10 cellular contexts compared by ENCODE assay signal in the genomic region with DNA sequence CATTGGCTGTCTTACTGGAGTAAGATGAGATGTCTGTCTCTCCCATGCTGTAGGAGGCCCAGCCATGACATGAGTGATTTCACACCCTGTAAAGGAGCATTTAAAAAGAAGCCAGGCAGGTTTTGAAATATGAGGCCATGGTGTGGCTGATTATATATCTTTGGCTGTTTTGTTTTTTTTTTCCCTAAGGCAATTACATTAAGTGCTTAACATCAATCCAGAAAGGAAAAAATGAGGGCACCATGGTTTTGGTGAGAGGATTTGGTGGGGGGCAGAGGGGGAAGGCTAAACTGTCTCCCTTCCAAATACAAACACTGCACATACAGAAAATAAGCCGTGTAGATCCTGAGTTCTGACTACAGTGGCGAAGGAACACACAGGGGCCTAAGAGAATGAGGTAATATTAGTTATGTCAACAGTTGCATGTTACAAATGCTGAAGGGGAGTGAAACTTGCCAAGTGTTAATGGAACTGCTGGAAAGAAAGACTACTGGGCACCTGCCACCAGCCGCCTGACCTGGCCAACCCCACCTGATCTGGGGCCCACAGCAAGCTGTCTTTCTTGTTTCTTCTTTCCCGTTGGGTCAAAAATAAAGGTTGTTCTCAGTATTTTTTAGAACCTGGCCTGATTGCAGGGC.
DNase-seq lines count a peak whose midpoint lies in the region; ATAC-seq and TF ChIP-seq lines count a peak whose summit lies in the region.
"Had no signal": no experiment of that assay in that cellular context is flagged by ENCODE, and none has a peak within 500 bp of the region (broad histone marks: within the 10 kb centered on the region; RNA-seq: fewer than 3 reads in every experiment).

No MANE protein-coding gene starts in this region.

- no peak overlapping the region for H3K4me3 ChIP-seq in SJSA1
- no peak overlapping the region for H3K4me3 ChIP-seq in left lung
- H3K4me3 ChIP-seq in transverse colon: no peak overlapping the region
- no peak overlapping the region for H3K4me3 ChIP-seq in naive thymus-derived CD4-positive, alpha-beta T cell (ENCODE audit: low read length)
- H3K4me3 ChIP-seq: SK-N-MC had no signal

- peak overlapping the region; percentile 26 for H3K27ac Mint-ChIP-seq in activated CD4-positive, alpha-beta T cell treated with anti-CD3 and anti-CD28 coated beads for 36 hours
- H3K27ac Mint-ChIP-seq in naive thymus-derived CD4-positive, alpha-beta T cell: no peak overlapping the region

- H3K9me3 ChIP-seq in SJSA1 (replicated peaks): no peaks in the 10 kb centered on the region
- no peaks in the 10 kb centered on the region for H3K9me3 ChIP-seq in left lung
- H3K9me3 ChIP-seq in transverse colon: no peaks in the 10 kb centered on the region
- H3K9me3 ChIP-seq in naive thymus-derived CD4-positive, alpha-beta T cell (ENCODE audit: control insufficient read depth in 2 of 3, low read length in 3 of 3): no peaks in the 10 kb centered on the region

- ATAC-seq in activated CD4-positive, alpha-beta T cell treated with anti-CD3 and anti-CD28 coated beads for 36 hours: no peak
- ATAC-seq in left lung (peak; percentile 86), GM19395 (IDR thresholded peaks at IDR 0.05; ENCODE audit: unreplicated experiment) (no peak), GM18519 (IDR thresholded peaks at IDR 0.05; ENCODE audit: low FRiP score, unreplicated experiment) (no peak)
- ATAC-seq in naive thymus-derived CD4-positive, alpha-beta T cell: no peak

- peaks cover 45% of the 10 kb centered on the region for H3K4me1 ChIP-seq in SJSA1 (replicated peaks)
- no peaks in the 10 kb centered on the region for H3K4me1 ChIP-seq in left lung
- H3K4me1 ChIP-seq in transverse colon: peaks cover 10 to 82% (median 47%) of the 10 kb centered on the region in 4 donors
- H3K4me1 ChIP-seq in naive thymus-derived CD4-positive, alpha-beta T cell (ENCODE audit: control insufficient read depth in 2 of 2, insufficient read depth in 2 of 2, low read length in 2 of 2): no peaks in the 10 kb centered on the region

- no peak for TF ChIP-seq EP300 in transverse colon (IDR thresholded peaks at IDR 0.05; ENCODE audit: low read depth)

- TF ChIP-seq CTCF in left lung (IDR thresholded peaks at IDR 0.05) (no peak), transverse colon (IDR thresholded peaks at IDR 0.05) (no peak)

- CTCF ChIA-PET in activated CD4-positive, alpha-beta T cell treated with anti-CD3 and anti-CD28 coated beads for 36 hours (lab: Charles Lee): no interaction called here
- CTCF ChIA-PET in naive thymus-derived CD4-positive, alpha-beta T cell (lab: Charles Lee): no interaction called here

- WGBS in transverse colon (ENCODE audit: low coverage in 1 of 2), 2 donors: 43% methylated on average over 4 of the region's 4 CpGs; no CpG with 5 or more reads in 1 of the 2 donors

- H3K4me1 Mint-ChIP-seq in activated CD4-positive, alpha-beta T cell treated with anti-CD3 and anti-CD28 coated beads for 36 hours: peaks cover 24% of the 10 kb centered on the region
- peaks cover 0 to 18% (median 0%) of the 10 kb centered on the region in 7 donors for H3K4me1 Mint-ChIP-seq in naive thymus-derived CD4-positive, alpha-beta T cell

- TF ChIP-seq POLR2A in transverse colon (IDR thresholded peaks at IDR 0.05): no peak

- no peaks in the 10 kb centered on the region for H3K27me3 ChIP-seq in SJSA1 (replicated peaks)
- H3K27me3 ChIP-seq in left lung: no peaks in the 10 kb centered on the region
- no peaks in the 10 kb centered on the region for H3K27me3 ChIP-seq in transverse colon
- no peaks in the 10 kb centered on the region for H3K27me3 ChIP-seq in naive thymus-derived CD4-positive, alpha-beta T cell (ENCODE audit: control insufficient read depth in 2 of 2, insufficient read depth in 2 of 2, low read length in 2 of 2)

- in situ Hi-C loops in transverse colon (cut with MboI; ENCODE audit: low pct_ligation_motif_present in 1 of 4, low pct_unique_long_range_greater_than_20kb in 1 of 4, low sequenced_read_pairs in 3 of 4): no loop called here

- intact Hi-C loops in activated CD4-positive, alpha-beta T cell treated with anti-CD3 and anti-CD28 coated beads for 36 hours (cut with DNase I, micrococcal nuclease): loop anchor here in 1 of 2 experiments (2.0 to 10.0 kb wide), 2 partner anchors 49 to 115 kb away; no protein-coding TSS in a partner anchor
- intact Hi-C loops in left lung (cut with DNase I): no loop called here
- intact Hi-C loops in transverse colon (cut with DNase I; ENCODE audit: low total_unique reads): no loop called here
- intact Hi-C loops in naive thymus-derived CD4-positive, alpha-beta T cell (cut with micrococcal nuclease): no loop called here

- no peaks in the 10 kb centered on the region for H3K9me3 Mint-ChIP-seq in activated CD4-positive, alpha-beta T cell treated with anti-CD3 and anti-CD28 coated beads for 36 hours (ENCODE audit: low read depth)
- peaks cover 0 to 3% (median 0%) of the 10 kb centered on the region in 11 donors for H3K9me3 Mint-ChIP-seq in naive thymus-derived CD4-positive, alpha-beta T cell

- POLR2A ChIA-PET in activated CD4-positive, alpha-beta T cell treated with anti-CD3 and anti-CD28 coated beads for 36 hours (lab: Charles Lee): no interaction called here
- POLR2A ChIA-PET in naive thymus-derived CD4-positive, alpha-beta T cell (lab: Charles Lee): no interaction called here

- H3K27me3 Mint-ChIP-seq in activated CD4-positive, alpha-beta T cell treated with anti-CD3 and anti-CD28 coated beads for 36 hours: peaks cover 2% of the 10 kb centered on the region
- peaks cover 0 to 10% (median 2%) of the 10 kb centered on the region in 5 donors for H3K27me3 Mint-ChIP-seq in naive thymus-derived CD4-positive, alpha-beta T cell

- DNase-seq in activated CD4-positive, alpha-beta T cell treated with anti-CD3 and anti-CD28 coated beads for 36 hours: no peak
- DNase-seq in activated CD4-positive, alpha-beta T cell treated with anti-CD3 and anti-CD28 coated beads, Interleukin-2, amount 50 U/mL, for 48 hours: no peak
- DNase-seq in SJSA1 (ENCODE audit: low read depth in 1 of 2, low spot score in 2 of 2): no peak
- no peak for DNase-seq in left lung
- no peak for DNase-seq in transverse colon
- DNase-seq in naive thymus-derived CD4-positive, alpha-beta T cell: no peak
- DNase-seq: ACHN had no signal

- H3K36me3 ChIP-seq in SJSA1 (no peaks in the 10 kb centered on the region), left lung (no peaks in the 10 kb centered on the region), transverse colon (no peaks in the 10 kb centered on the region)
- no peaks in the 10 kb centered on the region for H3K36me3 ChIP-seq in naive thymus-derived CD4-positive, alpha-beta T cell (ENCODE audit: control insufficient read depth in 2 of 3, insufficient read depth in 3 of 3, low read length in 3 of 3)

- H3K4me3 Mint-ChIP-seq in activated CD4-positive, alpha-beta T cell treated with anti-CD3 and anti-CD28 coated beads for 36 hours: no peak overlapping the region
- no peak overlapping the region for H3K4me3 Mint-ChIP-seq in naive thymus-derived CD4-positive, alpha-beta T cell

- H3K27ac ChIP-seq in SJSA1 (peak overlapping the region; percentile 93), left lung (no peak overlapping the region), transverse colon (peak overlapping the region; percentile 71 to 82 (median 78))
- no peak overlapping the region for H3K27ac ChIP-seq in naive thymus-derived CD4-positive, alpha-beta T cell (ENCODE audit: low read depth, low read length)
- H3K27ac ChIP-seq: SK-N-MC had no signal

- no peaks in the 10 kb centered on the region for H3K36me3 Mint-ChIP-seq in activated CD4-positive, alpha-beta T cell treated with anti-CD3 and anti-CD28 coated beads for 36 hours (ENCODE audit: low read depth)
- H3K36me3 Mint-ChIP-seq in naive thymus-derived CD4-positive, alpha-beta T cell: no peaks in the 10 kb centered on the region

Comparison
In these comparisons a context has a peak if more than half of its experiments do, and no peak if none do; other contexts are left out.
1. H3K27ac ChIP-seq: peak in SJSA1 (single experiment) and transverse colon (4 of 4); none in left lung (0 of 2) and naive thymus-derived CD4-positive, alpha-beta T cell (single experiment).